1 cellular context compared by ENCODE assay signal in the genomic region with DNA sequence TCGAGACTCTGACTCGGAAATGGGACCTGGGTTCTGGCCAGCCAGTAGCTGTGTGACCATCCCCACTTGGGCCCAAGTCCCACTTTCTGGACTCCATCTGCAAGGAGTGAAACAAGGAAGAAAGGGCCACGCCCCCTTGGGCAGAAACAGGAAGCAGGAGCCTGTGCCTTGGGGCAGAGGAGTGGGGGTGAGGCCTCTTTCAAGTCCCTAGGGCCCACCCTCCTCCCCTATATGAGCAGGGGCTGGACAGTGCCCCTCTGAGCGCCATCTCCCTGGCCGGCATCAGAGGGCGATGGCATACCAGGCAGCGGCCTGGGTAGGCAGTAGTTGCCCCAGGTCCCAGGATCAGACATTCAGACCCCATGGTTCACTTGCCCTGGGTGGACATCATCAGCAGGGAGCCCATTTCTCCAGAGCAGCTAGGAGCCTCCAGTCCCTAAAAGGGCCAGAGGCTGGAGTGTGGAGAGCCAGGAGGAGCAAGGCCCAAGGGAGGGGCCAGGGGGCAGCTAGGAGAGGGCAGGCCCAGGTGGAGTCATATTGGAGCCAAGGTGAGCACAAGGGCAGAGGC.
TF ChIP-seq lines count a peak whose summit lies in the region.

No MANE protein-coding gene starts in this region.

TF ChIP-seq in WTC11, 78 proteins besides CTCF, POLR2A, EP300 and RAD21 (continued from another document):
- TF ChIP-seq, protein P1, sequence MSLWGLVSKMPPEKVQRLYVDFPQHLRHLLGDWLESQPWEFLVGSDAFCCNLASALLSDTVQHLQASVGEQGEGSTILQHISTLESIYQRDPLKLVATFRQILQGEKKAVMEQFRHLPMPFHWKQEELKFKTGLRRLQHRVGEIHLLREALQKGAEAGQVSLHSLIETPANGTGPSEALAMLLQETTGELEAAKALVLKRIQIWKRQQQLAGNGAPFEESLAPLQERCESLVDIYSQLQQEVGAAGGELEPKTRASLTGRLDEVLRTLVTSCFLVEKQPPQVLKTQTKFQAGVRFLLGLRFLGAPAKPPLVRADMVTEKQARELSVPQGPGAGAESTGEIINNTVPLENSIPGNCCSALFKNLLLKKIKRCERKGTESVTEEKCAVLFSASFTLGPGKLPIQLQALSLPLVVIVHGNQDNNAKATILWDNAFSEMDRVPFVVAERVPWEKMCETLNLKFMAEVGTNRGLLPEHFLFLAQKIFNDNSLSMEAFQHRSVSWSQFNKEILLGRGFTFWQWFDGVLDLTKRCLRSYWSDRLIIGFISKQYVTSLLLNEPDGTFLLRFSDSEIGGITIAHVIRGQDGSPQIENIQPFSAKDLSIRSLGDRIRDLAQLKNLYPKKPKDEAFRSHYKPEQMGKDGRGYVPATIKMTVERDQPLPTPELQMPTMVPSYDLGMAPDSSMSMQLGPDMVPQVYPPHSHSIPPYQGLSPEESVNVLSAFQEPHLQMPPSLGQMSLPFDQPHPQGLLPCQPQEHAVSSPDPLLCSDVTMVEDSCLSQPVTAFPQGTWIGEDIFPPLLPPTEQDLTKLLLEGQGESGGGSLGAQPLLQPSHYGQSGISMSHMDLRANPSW (CRISPR knock-in tag; conservative IDR thresholded peaks at IDR 0.05; ENCODE audit: low read depth): no peak
- no peak for TF ChIP-seq FOXJ3 (CRISPR knock-in tag; IDR thresholded peaks at IDR 0.05; ENCODE audit: borderline replicate concordance)
TF ChIP-seq in WTC11: peak in this region for 0.
